In the genomic region with DNA sequence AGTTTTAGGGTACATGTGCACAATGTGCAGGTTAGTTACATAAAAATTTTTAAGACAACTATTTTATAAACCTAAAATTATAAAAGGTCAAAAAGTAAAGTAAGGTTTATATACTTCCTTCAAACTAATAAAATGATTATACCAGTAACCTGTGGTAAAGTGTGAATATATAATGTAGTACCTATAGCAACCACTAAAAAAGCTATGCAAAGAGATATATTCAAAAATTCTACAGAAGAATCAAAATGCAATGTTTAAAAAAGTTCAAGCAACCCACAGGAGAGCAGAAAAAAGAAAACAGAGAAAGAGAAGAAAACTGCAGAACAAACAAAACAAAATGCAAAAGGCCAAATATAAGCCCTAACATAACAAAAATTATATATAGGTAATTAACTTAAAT, we compare ENCODE assay signal across 26 cellular contexts.
"Had no signal": no experiment of that assay in that cellular context is flagged by ENCODE, and none has a peak within 500 bp of the region (broad histone marks: within the 10 kb centered on the region; RNA-seq: fewer than 3 reads in every experiment).

No MANE protein-coding gene starts in this region.

- H3K4me3 Mint-ChIP-seq: naive thymus-derived CD4-positive, alpha-beta T cell; natural killer cell treated with Interleukin-12 subunit alpha and Interleukin-12 subunit beta and Interleukin-15 and Interleukin-18, amount 100 ng/mL, for 72 hours; neural progenitor cell; stimulated activated effector memory CD8-positive, alpha-beta T cell treated with anti-CD3 and anti-CD28 coated beads, Interleukin-12 subunit alpha, Interleukin-12 subunit beta, amount 100 ng/mL, for 72 hours; stimulated activated naive CD8-positive, alpha-beta T cell treated with anti-CD3 and anti-CD28 coated beads, Interleukin-15, Interleukin-2, amounts not matched to agents 100 ng/mL and 50 ng/mL, for 24 hours had no signal

- H3K9me3 ChIP-seq: heart right ventricle, left ventricle myocardium inferior, mucosa of descending colon, neutrophil, ovary, right atrium auricular region, spleen, tibial nerve, upper lobe of left lung, vagina had no signal

- H3K4me1 Mint-ChIP-seq: naive thymus-derived CD4-positive, alpha-beta T cell; neural progenitor cell; stimulated activated effector memory CD8-positive, alpha-beta T cell treated with anti-CD3 and anti-CD28 coated beads, Interleukin-12 subunit alpha, Interleukin-12 subunit beta, amount 100 ng/mL, for 72 hours had no signal

- DNase-seq: heart right ventricle; islet precursor cell; left ventricle myocardium inferior; mesendoderm; midbrain; mucosa of descending colon; naive thymus-derived CD4-positive, alpha-beta T cell; occipital lobe; ovary; spleen; stimulated activated CD4-positive, alpha-beta T cell treated with anti-CD3 and anti-CD28 coated beads, Interleukin-4, amount 100 ng/mL, for 24 hours; stimulated activated naive CD4-positive, alpha-beta T cell; upper lobe of left lung had no signal

- H3K4me3 ChIP-seq: heart right ventricle, hepatocyte, left ventricle myocardium inferior, lung, mucosa of descending colon, neural progenitor cell, ovary, right atrium auricular region, skin epidermis, spleen, tibial nerve, upper lobe of left lung, vagina had no signal

- H3K27ac ChIP-seq: heart right ventricle, hepatocyte, left ventricle myocardium inferior, neural progenitor cell, neutrophil, ovary, right atrium auricular region, skin epidermis, spleen, tibial nerve, upper lobe of left lung, vagina had no signal

- H3K27me3 ChIP-seq: heart right ventricle, hepatocyte, neural progenitor cell, neutrophil, ovary, right atrium auricular region, spleen, tibial nerve, upper lobe of left lung, vagina had no signal

- H3K9me3 Mint-ChIP-seq: neural progenitor cell had no signal

- ATAC-seq: heart right ventricle; mucosa of descending colon; naive thymus-derived CD4-positive, alpha-beta T cell; natural killer cell treated with Interleukin-12 subunit alpha and Interleukin-12 subunit beta and Interleukin-15 and Interleukin-18, amount 100 ng/mL, for 72 hours; sciatic nerve; stimulated activated effector memory CD8-positive, alpha-beta T cell treated with anti-CD3 and anti-CD28 coated beads, Interleukin-12 subunit alpha, Interleukin-12 subunit beta, amount 100 ng/mL, for 72 hours had no signal

- H3K36me3 Mint-ChIP-seq: naive thymus-derived CD4-positive, alpha-beta T cell; natural killer cell treated with Interleukin-12 subunit alpha and Interleukin-12 subunit beta and Interleukin-15 and Interleukin-18, amount 100 ng/mL, for 72 hours; neural progenitor cell; stimulated activated effector memory CD8-positive, alpha-beta T cell treated with anti-CD3 and anti-CD28 coated beads, Interleukin-12 subunit alpha, Interleukin-12 subunit beta, amount 100 ng/mL, for 72 hours had no signal

- H3K4me1 ChIP-seq: heart right ventricle, left ventricle myocardium inferior, neural progenitor cell, right atrium auricular region, spleen, tibial nerve, upper lobe of left lung, vagina had no signal

- H3K36me3 ChIP-seq: heart right ventricle, left ventricle myocardium inferior, neural progenitor cell, neutrophil, ovary, right atrium auricular region, spleen, tibial nerve, upper lobe of left lung, vagina had no signal

- H3K27me3 Mint-ChIP-seq: naive thymus-derived CD4-positive, alpha-beta T cell; natural killer cell treated with Interleukin-12 subunit alpha and Interleukin-12 subunit beta and Interleukin-15 and Interleukin-18, amount 100 ng/mL, for 72 hours; progenitor cell of endocrine pancreas; stimulated activated naive CD8-positive, alpha-beta T cell treated with anti-CD3 and anti-CD28 coated beads, Interleukin-15, Interleukin-2, amounts not matched to agents 100 ng/mL and 50 ng/mL, for 24 hours had no signal

- H3K27ac Mint-ChIP-seq: naive thymus-derived CD4-positive, alpha-beta T cell; natural killer cell treated with Interleukin-12 subunit alpha and Interleukin-12 subunit beta and Interleukin-15 and Interleukin-18, amount 100 ng/mL, for 72 hours; neural progenitor cell; progenitor cell of endocrine pancreas; stimulated activated effector memory CD8-positive, alpha-beta T cell treated with anti-CD3 and anti-CD28 coated beads, Interleukin-12 subunit alpha, Interleukin-12 subunit beta, amount 100 ng/mL, for 72 hours; stimulated activated naive CD8-positive, alpha-beta T cell treated with anti-CD3 and anti-CD28 coated beads, Interleukin-15, Interleukin-2, amounts not matched to agents 100 ng/mL and 50 ng/mL, for 24 hours had no signal
